ENCODE assay signal across 19 cellular contexts in genomic region chr1:15215116-15215515, GRCh38. TPM values are rescaled to one million over a fixed set of nuclear protein-coding genes. Genes with fewer than 3 reads are reported as not detected.
DNase-seq lines count a peak whose midpoint lies in the region; ATAC-seq and TF ChIP-seq lines count a peak whose summit lies in the region.
"Had no signal": no experiment of that assay in that cellular context is flagged by ENCODE, and none has a peak within 500 bp of the region (broad histone marks: within the 10 kb centered on the region; RNA-seq: fewer than 3 reads in every experiment).

No MANE protein-coding gene starts in this region.

- H3K9ac ChIP-seq in muscle layer of colon (ENCODE audit: low read length), result no peak overlapping the region

- no peak for TF ChIP-seq CTCF in Peyer's patch (IDR thresholded peaks at IDR 0.05)

- H3K4me1 ChIP-seq in Peyer's patch (peaks cover 0 to 14% (median 0%) of the 10 kb centered on the region in 4 donors), muscle layer of colon (ENCODE audit: insufficient read depth, low read length) (peaks cover 35% of the 10 kb centered on the region)

- TF ChIP-seq POLR2A in Peyer's patch (IDR thresholded peaks at IDR 0.05), result no peak

- no peak overlapping the region for H3K4me3 ChIP-seq in Peyer's patch
- peak overlapping the region in 1 of 2 donors; percentile 24 for H3K4me3 ChIP-seq in muscle layer of colon (ENCODE audit: low read depth in 1 of 2, low read length in 2 of 2)
- H3K4me3 ChIP-seq: dorsolateral prefrontal cortex, lung had no signal

- H3K27me3 ChIP-seq in Peyer's patch, result no peaks in the 10 kb centered on the region
- H3K27me3 ChIP-seq in muscle layer of colon (ENCODE audit: control insufficient read depth in 1 of 2, insufficient read depth in 2 of 2, low read length in 2 of 2), result no peaks in the 10 kb centered on the region

- DNase-seq in Peyer's patch (peak in 2 of 3 donors; percentile 67 to 80), DMS153 (lab: John Stamatoyannopoulos, UW) (no peak), MV-4-11 (lab: John Stamatoyannopoulos, UW) (no peak)
- DNase-seq: activated CD4-positive, CD25-positive, alpha-beta regulatory T cell; activated naive CD4-positive, alpha-beta T cell; GDM1; HCEC 1CT; NCI-H2081; NCI-H526; occipital lobe; T-cell had no signal

- peaks cover 0 to 14% (median 0%) of the 10 kb centered on the region in 3 donors for H3K36me3 ChIP-seq in Peyer's patch
- H3K36me3 ChIP-seq in muscle layer of colon (ENCODE audit: insufficient read depth, low read length), result peaks cover 13% of the 10 kb centered on the region

- H3K27ac ChIP-seq in Peyer's patch, result peak overlapping the region in 2 of 4 donors; percentile 25 to 63
- H3K27ac ChIP-seq in muscle layer of colon (ENCODE audit: low read depth, low read length), result peak overlapping the region; percentile 67
- H3K27ac ChIP-seq in temporal lobe (ENCODE audit: low read depth, low read length), result peak overlapping the region; percentile 28

- ATAC-seq in esophagus mucosa (peak; percentile 74), GM18858 (IDR thresholded peaks at IDR 0.05; ENCODE audit: unreplicated experiment) (no peak), GM21515 (IDR thresholded peaks at IDR 0.05; ENCODE audit: unreplicated experiment) (no peak)
- ATAC-seq: stimulated activated effector memory CD8-positive, alpha-beta T cell treated with anti-CD3 and anti-CD28 coated beads, Interleukin-12 subunit alpha, Interleukin-12 subunit beta, amount 100 ng/mL, for 72 hours; T-cell had no signal

- H3K9me3 ChIP-seq in Peyer's patch (peaks cover 0 to 4% (median 0%) of the 10 kb centered on the region in 4 donors), muscle layer of colon (ENCODE audit: low read length) (no peaks in the 10 kb centered on the region)

RNA-seq across cellular contexts. Expression of gene FHAD1, which starts 31.9 kb away (rescaled TPM):
- total RNA-seq in Peyer's patch (1 to 10 TPM in 1 of 4 donors, under 1 TPM in 1, not detected in 2; 0.95 to 1.7 TPM), esophagus mucosa (0.32 TPM), temporal lobe (1.7 TPM)

Comparison
In these comparisons a context has a peak if more than half of its experiments do, and no peak if none do; other contexts are left out.
1. DNase-seq: peak in Peyer's patch (2 of 3); none in DMS153 (single experiment) and MV-4-11 (single experiment).